ENCODE assay signal across 35 cellular contexts in the genomic region with DNA sequence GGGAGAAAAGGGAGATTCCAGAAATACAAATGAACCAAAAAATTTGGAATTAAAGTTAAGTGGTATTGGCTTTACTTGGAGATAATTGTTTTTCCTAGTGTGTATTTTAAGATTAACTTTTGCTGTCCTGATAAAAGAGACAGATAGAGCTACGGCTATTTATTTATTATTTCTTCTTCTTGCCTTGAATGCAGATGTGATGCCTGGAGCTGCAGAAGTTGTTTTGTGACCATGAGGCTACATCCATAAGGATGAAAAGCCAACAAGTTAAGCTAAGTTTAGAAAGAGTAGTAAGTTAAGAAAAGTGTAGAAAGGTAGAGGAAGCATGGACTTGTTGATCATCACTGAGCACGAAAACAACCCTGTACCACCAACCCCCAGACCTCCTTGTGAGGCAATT.
"Had no signal": no experiment of that assay in that cellular context is flagged by ENCODE, and none has a peak within 500 bp of the region (broad histone marks: within the 10 kb centered on the region; RNA-seq: fewer than 3 reads in every experiment).

No MANE protein-coding gene starts in this region.

- DNase-seq: Karpas-422, Kasumi-1, MG63, MM.1S, MV-4-11, NCI-H1048, NCI-H1092, NCI-H1092 treated with DMSO at 0.1 percent for 48 hours, NCI-H1105, NCI-H1105 treated with DMSO at 0.1 percent for 48 hours, NCI-H1417, NCI-H1417 treated with DMSO at 0.1 percent for 48 hours, NCI-H1436, NCI-H1436 treated with DMSO at 0.1 percent for 48 hours, NCI-H146, NCI-H1694, NCI-H1694 treated with DMSO at 0.1 percent for 48 hours, NCI-H187, NCI-H187 treated with DMSO at 0.1 percent for 48 hours, NCI-H1930, NCI-H2029, NCI-H2029 treated with DMSO at 0.1 percent for 48 hours, NCI-H2081, NCI-H2081 treated with DMSO at 0.1 percent for 48 hours, NCI-H2107, NCI-H2171, NCI-H2171 treated with DMSO at 0.1 percent for 48 hours, NCI-H2227 treated with DMSO at 0.1 percent for 48 hours, NCI-H226, NCI-H345, NCI-H446, NCI-H446 treated with DMSO at 0.1 percent for 48 hours, NCI-H510A, NCI-H510A treated with DMSO at 0.1 percent for 48 hours had no signal

- H3K9ac ChIP-seq: KMS-11 had no signal

- H3K36me3 ChIP-seq: MG63 had no signal

- H3K27me3 ChIP-seq: MG63 had no signal

- H3K4me2 ChIP-seq: KMS-11 had no signal

- H3K4me3 ChIP-seq: MG63 had no signal

- H3K9me3 ChIP-seq: MG63 had no signal

- H3K27ac ChIP-seq: KMS-11 had no signal
